In genomic region chr14:58638231-58639205, GRCh38 we compare ENCODE assay signal across 8 cellular contexts. TPM values are rescaled to one million over a fixed set of nuclear protein-coding genes. Genes with fewer than 3 reads are reported as not detected.
DNase-seq lines count a peak whose midpoint lies in the region; ATAC-seq and TF ChIP-seq lines count a peak whose summit lies in the region.

No MANE protein-coding gene starts in this region.

- POLR2A ChIA-PET in CD8-positive, alpha-beta memory T cell (lab: Charles Lee): no interaction called here
- POLR2A ChIA-PET in activated B cell treated with CpG ODN at 0.5 μM for 24 hours (lab: Charles Lee): interaction anchor here (0.6 kb wide), 2 partner anchors 9 to 11 kb away, joined by 3 to 5 read pairs; no protein-coding TSS in a partner anchor

- DNase-seq in CD8-positive, alpha-beta memory T cell: peak in 1 of 5 donors; percentile 31
- no peak for DNase-seq in activated B cell treated with CpG ODN at 0.5 μM for 24 hours
- DNase-seq in endothelial cell (ENCODE audit: low spot score): no peak
- DNase-seq in mucosa of descending colon: peak; percentile 15 to 54 (median 44)
- peak; percentile 38 for DNase-seq in testis
- DNase-seq in NCI-H2196 (lab: John Stamatoyannopoulos, UW; ENCODE audit: unreplicated experiment): no peak

- no peak overlapping the region for H3K27ac ChIP-seq in CD8-positive, alpha-beta memory T cell (ENCODE audit: low read depth, low read length)
- peak overlapping the region; percentile 86 to 95 for H3K27ac ChIP-seq in testis

- H3K27me3 ChIP-seq in CD8-positive, alpha-beta memory T cell (ENCODE audit: insufficient read depth, low read length, poor library complexity, severe bottlenecking): no peaks in the 10 kb centered on the region
- H3K27me3 ChIP-seq in testis: no peaks in the 10 kb centered on the region

- H3K9me3 Mint-ChIP-seq in CD8-positive, alpha-beta memory T cell: no peaks in the 10 kb centered on the region
- no peaks in the 10 kb centered on the region for H3K9me3 Mint-ChIP-seq in activated B cell treated with CpG ODN at 0.5 μM for 24 hours
- H3K9me3 Mint-ChIP-seq in endothelial cell (ENCODE audit: unreplicated experiment): no peaks in the 10 kb centered on the region

- H3K4me3 ChIP-seq in CD8-positive, alpha-beta memory T cell (ENCODE audit: low read length): peak overlapping the region; percentile 46
- H3K4me3 ChIP-seq in mucosa of descending colon (peak overlapping the region; percentile 34), testis (peak overlapping the region; percentile 70 to 75)

- no peak for TF ChIP-seq CTCF in activated B cell treated with CpG ODN at 0.5 μM for 24 hours (IDR thresholded peaks at IDR 0.05)
- no peak for TF ChIP-seq CTCF in endothelial cell (IDR thresholded peaks at IDR 0.05; ENCODE audit: unreplicated experiment)
- TF ChIP-seq CTCF in mucosa of descending colon (IDR thresholded peaks at IDR 0.05): no peak
- no peak for TF ChIP-seq CTCF in testis (IDR thresholded peaks at IDR 0.05)

- H3K36me3 Mint-ChIP-seq in CD8-positive, alpha-beta memory T cell: no peaks in the 10 kb centered on the region
- H3K36me3 Mint-ChIP-seq in activated B cell treated with CpG ODN at 0.5 μM for 24 hours (ENCODE audit: low read depth) (peaks cover 4% of the 10 kb centered on the region), endothelial cell (ENCODE audit: low read depth, unreplicated experiment) (no peaks in the 10 kb centered on the region)

- CTCF ChIA-PET in CD8-positive, alpha-beta memory T cell (lab: Charles Lee): no interaction called here
- CTCF ChIA-PET in activated B cell treated with CpG ODN at 0.5 μM for 24 hours (lab: Charles Lee): interaction anchor here (0.7 to 1.2 kb wide), 2 partner anchors 137 to 380 kb away, joined by 3 to 4 read pairs; no protein-coding TSS in a partner anchor

- H3K27ac Mint-ChIP-seq in CD8-positive, alpha-beta memory T cell: no peak overlapping the region
- H3K27ac Mint-ChIP-seq in activated B cell treated with CpG ODN at 0.5 μM for 24 hours (peak overlapping the region; percentile 50), endothelial cell (ENCODE audit: unreplicated experiment) (peak overlapping the region; percentile 43)

- peak overlapping the region; percentile 56 to 91 (median 66) for H3K4me3 Mint-ChIP-seq in CD8-positive, alpha-beta memory T cell
- peak overlapping the region; percentile 83 for H3K4me3 Mint-ChIP-seq in activated B cell treated with CpG ODN at 0.5 μM for 24 hours
- peak overlapping the region; percentile 87 for H3K4me3 Mint-ChIP-seq in endothelial cell (ENCODE audit: unreplicated experiment)

- H3K27me3 Mint-ChIP-seq in CD8-positive, alpha-beta memory T cell: peaks cover 36 to 78% of the 10 kb centered on the region in 2 donors
- H3K27me3 Mint-ChIP-seq in activated B cell treated with CpG ODN at 0.5 μM for 24 hours: peaks cover 17% of the 10 kb centered on the region
- peaks cover 16% of the 10 kb centered on the region for H3K27me3 Mint-ChIP-seq in endothelial cell (ENCODE audit: unreplicated experiment)

- no peak for TF ChIP-seq POLR2A in testis (IDR thresholded peaks at IDR 0.05)

- H3K4me1 Mint-ChIP-seq in CD8-positive, alpha-beta memory T cell: peaks cover 10 to 17% (median 17%) of the 10 kb centered on the region in 3 donors
- H3K4me1 Mint-ChIP-seq in activated B cell treated with CpG ODN at 0.5 μM for 24 hours (peaks cover 46% of the 10 kb centered on the region), endothelial cell (ENCODE audit: unreplicated experiment) (peaks cover 36% of the 10 kb centered on the region)

- peak; percentile 34 for ATAC-seq in GM19324 (IDR thresholded peaks at IDR 0.05; ENCODE audit: low FRiP score, unreplicated experiment)
- peak; percentile 19 for ATAC-seq in HG03196 (IDR thresholded peaks at IDR 0.05; ENCODE audit: unreplicated experiment)
- peak; percentile 21 for ATAC-seq in activated B cell treated with CpG ODN at 0.5 μM for 24 hours (ENCODE audit: low read depth)
- peak; percentile 57 for ATAC-seq in mucosa of descending colon

- no peaks in the 10 kb centered on the region for H3K9me3 ChIP-seq in CD8-positive, alpha-beta memory T cell (ENCODE audit: low read length)
- no peaks in the 10 kb centered on the region for H3K9me3 ChIP-seq in mucosa of descending colon
- no peaks in the 10 kb centered on the region for H3K9me3 ChIP-seq in testis

- H3K4me1 ChIP-seq in CD8-positive, alpha-beta memory T cell (ENCODE audit: insufficient read depth, low read length): peaks cover 16% of the 10 kb centered on the region
- H3K4me1 ChIP-seq in mucosa of descending colon (ENCODE audit: low read depth) (peaks cover 11% of the 10 kb centered on the region), testis (peaks cover 16% of the 10 kb centered on the region)

- intact Hi-C loops in activated B cell treated with CpG ODN at 0.5 μM for 24 hours (cut with micrococcal nuclease): loop anchor here (5.0 to 10.0 kb wide), 8 partner anchors 136 to 1374 kb away; partner anchors contain the start of genes AP5M1, DAAM1, EXOC5 and GPR135
- intact Hi-C loops in mucosa of descending colon (cut with DNase I, micrococcal nuclease): loop anchor here (5.0 to 10.0 kb wide), 2 partner anchors 189 to 416 kb away; no protein-coding TSS in a partner anchor
- intact Hi-C loops in testis (cut with DNase I; ENCODE audit: low total_unique reads): no loop called here

- 0 to 1% methylated on average over 39 to 64 of the region's 75 CpGs for WGBS in testis, 2 donors

- H3K36me3 ChIP-seq in CD8-positive, alpha-beta memory T cell (ENCODE audit: insufficient read depth, low read length): no peaks in the 10 kb centered on the region
- no peaks in the 10 kb centered on the region for H3K36me3 ChIP-seq in mucosa of descending colon (ENCODE audit: low read depth)
- no peaks in the 10 kb centered on the region for H3K36me3 ChIP-seq in testis (ENCODE audit: low read depth, missing control alignments)

RNA-seq across cellular contexts. Expression of gene DACT1, which starts 0.8 kb away (rescaled TPM):
- under 1 TPM; 0.15 to 0.42 TPM for total RNA-seq in CD8-positive, alpha-beta memory T cell
- polyA plus RNA-seq in CD8-positive, alpha-beta memory T cell: 0.12 TPM
- total RNA-seq in activated B cell treated with CpG ODN at 0.5 μM for 24 hours (3.0 and 3.5 TPM in 2 replicates), endothelial cell (ENCODE audit: unreplicated experiment) (2.0 TPM), mucosa of descending colon (1 to 10 TPM; 2.3 to 7.2 (median 3.0) TPM), testis (10 to 100 TPM; 24.0 to 25.0 TPM)
- polyA plus RNA-seq in testis (ENCODE audit: insufficient read depth, low read depth, low replicate concordance): 21.7 TPM

Comparison
In these comparisons a context has a peak if more than half of its experiments do, and no peak if none do; other contexts are left out.
1. DNase-seq: peak in mucosa of descending colon (3 of 3) and testis (single experiment); none in activated B cell treated with CpG ODN at 0.5 μM for 24 hours (single experiment), endothelial cell (single experiment) and NCI-H2196 (single experiment).
2. H3K27ac Mint-ChIP-seq: peak in activated B cell treated with CpG ODN at 0.5 μM for 24 hours (single experiment) and endothelial cell (single experiment); none in CD8-positive, alpha-beta memory T cell (0 of 8).
3. Peak in every context shown above with its lines, with median percentiles within 50 percentile points of each other: H3K4me3 ChIP-seq, H3K4me3 Mint-ChIP-seq and ATAC-seq.